In the genomic region with DNA sequence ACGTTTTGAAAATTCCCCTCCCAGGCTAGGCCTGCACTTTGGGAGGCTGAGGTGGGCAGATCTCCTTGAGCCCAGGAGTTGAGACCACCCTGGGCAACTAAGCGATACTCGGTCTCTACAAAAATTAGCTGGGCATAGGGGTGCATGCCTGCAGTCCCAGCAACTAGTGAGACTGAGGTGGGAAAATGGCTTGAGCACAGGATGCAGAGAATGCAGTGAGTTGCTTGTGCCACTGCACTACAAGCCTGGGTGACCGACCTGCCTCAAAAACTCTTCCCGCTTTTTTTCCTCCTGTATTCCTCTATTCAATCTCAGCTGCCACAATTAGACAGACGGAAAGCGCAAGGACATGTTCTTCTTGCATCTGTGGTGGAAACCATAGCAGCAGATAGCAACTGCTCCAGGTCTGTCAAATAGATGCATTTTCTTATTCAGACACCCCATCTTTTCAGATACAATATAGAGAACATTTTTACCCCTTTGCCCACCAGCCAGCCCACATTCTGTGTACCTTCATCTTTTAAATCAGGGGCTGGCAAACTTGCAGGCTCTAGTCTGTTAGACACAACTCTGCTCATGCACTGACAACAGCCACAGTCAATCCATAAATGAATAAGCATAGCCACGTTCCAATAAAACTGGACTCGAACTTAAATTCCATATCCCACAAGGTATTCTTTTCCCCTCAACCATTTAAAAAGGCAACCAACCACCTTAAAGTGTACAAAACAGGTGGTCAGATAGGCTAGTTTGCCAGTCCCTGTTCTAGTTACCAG, we compare ENCODE assay signal across 1 cellular context.
TF ChIP-seq lines count a peak whose summit lies in the region.

No MANE protein-coding gene starts in this region.

TF ChIP-seq in WTC11, 78 proteins besides CTCF, POLR2A, EP300 and RAD21 (continued from another document):
- TF ChIP-seq, protein P1, sequence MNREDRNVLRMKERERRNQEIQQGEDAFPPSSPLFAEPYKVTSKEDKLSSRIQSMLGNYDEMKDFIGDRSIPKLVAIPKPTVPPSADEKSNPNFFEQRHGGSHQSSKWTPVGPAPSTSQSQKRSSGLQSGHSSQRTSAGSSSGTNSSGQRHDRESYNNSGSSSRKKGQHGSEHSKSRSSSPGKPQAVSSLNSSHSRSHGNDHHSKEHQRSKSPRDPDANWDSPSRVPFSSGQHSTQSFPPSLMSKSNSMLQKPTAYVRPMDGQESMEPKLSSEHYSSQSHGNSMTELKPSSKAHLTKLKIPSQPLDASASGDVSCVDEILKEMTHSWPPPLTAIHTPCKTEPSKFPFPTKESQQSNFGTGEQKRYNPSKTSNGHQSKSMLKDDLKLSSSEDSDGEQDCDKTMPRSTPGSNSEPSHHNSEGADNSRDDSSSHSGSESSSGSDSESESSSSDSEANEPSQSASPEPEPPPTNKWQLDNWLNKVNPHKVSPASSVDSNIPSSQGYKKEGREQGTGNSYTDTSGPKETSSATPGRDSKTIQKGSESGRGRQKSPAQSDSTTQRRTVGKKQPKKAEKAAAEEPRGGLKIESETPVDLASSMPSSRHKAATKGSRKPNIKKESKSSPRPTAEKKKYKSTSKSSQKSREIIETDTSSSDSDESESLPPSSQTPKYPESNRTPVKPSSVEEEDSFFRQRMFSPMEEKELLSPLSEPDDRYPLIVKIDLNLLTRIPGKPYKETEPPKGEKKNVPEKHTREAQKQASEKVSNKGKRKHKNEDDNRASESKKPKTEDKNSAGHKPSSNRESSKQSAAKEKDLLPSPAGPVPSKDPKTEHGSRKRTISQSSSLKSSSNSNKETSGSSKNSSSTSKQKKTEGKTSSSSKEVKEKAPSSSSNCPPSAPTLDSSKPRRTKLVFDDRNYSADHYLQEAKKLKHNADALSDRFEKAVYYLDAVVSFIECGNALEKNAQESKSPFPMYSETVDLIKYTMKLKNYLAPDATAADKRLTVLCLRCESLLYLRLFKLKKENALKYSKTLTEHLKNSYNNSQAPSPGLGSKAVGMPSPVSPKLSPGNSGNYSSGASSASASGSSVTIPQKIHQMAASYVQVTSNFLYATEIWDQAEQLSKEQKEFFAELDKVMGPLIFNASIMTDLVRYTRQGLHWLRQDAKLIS (CRISPR knock-in tag; IDR thresholded peaks at IDR 0.05; ENCODE audit: borderline replicate concordance): no peak
- 0 out of 2 replicates have a peak, but pooled peaks have one; percentile 75 for TF ChIP-seq EMX1 (CRISPR knock-in tag; IDR thresholded peaks at IDR 0.05)
- TF ChIP-seq ZNF416 (CRISPR knock-in tag; IDR thresholded peaks at IDR 0.05): no peak
